ENCODE assay signal across 21 cellular contexts in genomic region chr10:119248681-119249080, GRCh38.
"Had no signal": no experiment of that assay in that cellular context is flagged by ENCODE, and none has a peak within 500 bp of the region (broad histone marks: within the 10 kb centered on the region; RNA-seq: fewer than 3 reads in every experiment).

No MANE protein-coding gene starts in this region.

- H3K27ac ChIP-seq: cardiac muscle cell had no signal

- FAIRE-seq: kidney had no signal

- H3K27me3 ChIP-seq: cardiac muscle cell, esophagus squamous epithelium had no signal

- H3K4me3 ChIP-seq: cardiac muscle cell, esophagus squamous epithelium had no signal

- ATAC-seq: activated CD4-positive, CD25-positive, alpha-beta regulatory T cell treated with anti-CD3 and anti-CD28 coated beads, Interleukin-2, amount 50 U/mL, for 24 hours; activated CD8-positive, alpha-beta T cell treated with anti-CD3 and anti-CD28 coated beads, Interleukin-2, amount 10 ng/mL, durations not matched to agents 7 days and 5 days; left lobe of liver; naive thymus-derived CD4-positive, alpha-beta T cell; sciatic nerve; stimulated activated memory B cell treated with anti-CD40 and anti-IgM and Interleukin-4, amounts not matched to agents 10 μg/mL and 1 μg/mL and 100 μg/mL, for 72 hours had no signal

- H3K9me3 ChIP-seq: esophagus squamous epithelium had no signal

- DNase-seq: activated CD4-positive, alpha-beta T cell treated with anti-CD3 and anti-CD28 coated beads, Interleukin-2, amount 10 ng/mL, durations not matched to agents 7 days and 5 days; activated CD8-positive, alpha-beta T cell treated with anti-CD3 and anti-CD28 coated beads, Interleukin-2, amount 10 ng/mL, durations not matched to agents 7 days and 5 days; activated naive CD4-positive, alpha-beta T cell treated with Interleukin-2 at 50 U/mL for 16 hours; activated naive CD8-positive, alpha-beta T cell treated with anti-CD3 and anti-CD28 coated beads, Interleukin-2, amount 10 ng/mL, durations not matched to agents 7 days and 5 days; activated T-cell treated with anti-CD3 and anti-CD28 coated beads, Interleukin-2, amount 50 U/mL, for 24 hours; amygdala; effector CD8-positive, alpha-beta T cell; esophagus squamous epithelium; foreskin fibroblast; kidney; mammary epithelial cell; naive thymus-derived CD4-positive, alpha-beta T cell; stimulated activated CD4-positive, alpha-beta T cell treated with anti-CD3 and anti-CD28 coated beads, Interleukin-4, amount 100 ng/mL, for 4 hours; T-helper 1 cell; T1000; trophoblast cell had no signal

- H3K36me3 ChIP-seq: cardiac muscle cell, esophagus squamous epithelium had no signal
